8 cellular contexts compared by ENCODE assay signal in genomic region chr11:68003846-68004550, GRCh38. TPM values are rescaled to one million over a fixed set of nuclear protein-coding genes. Genes with fewer than 3 reads are reported as not detected.
DNase-seq lines count a peak whose midpoint lies in the region; ATAC-seq, FAIRE-seq and TF ChIP-seq lines count a peak whose summit lies in the region.

UNC93B1 (minus strand) TSS chr11:68004097; CDS start chr11:68004043, 54 bp downstream.

- FAIRE-seq in GM12891 (lab: Jason Lieb, UNC), result peak; percentile 97

- ATAC-seq in HG02798 (IDR thresholded peaks at IDR 0.05; ENCODE audit: poor library complexity, unreplicated experiment), result peak; percentile 72
- no peak for ATAC-seq in GM21526 (IDR thresholded peaks at IDR 0.05; ENCODE audit: low FRiP score, unreplicated experiment)

- TF ChIP-seq POLR2A in GM12891 (IDR thresholded peaks at IDR 0.05; ENCODE audit: low read depth, low read length), result 0 out of 2 replicates have a peak, but pooled peaks have one; percentile 42

- DNase-seq in GM12891 (ENCODE audit: insufficient read length, low spot score) (peak; percentile 91), NCI-H526 (lab: John Stamatoyannopoulos, UW) (peak; percentile 57 to 92), dermis microvascular lymphatic vessel endothelial cell (ENCODE audit: low read depth in 2 of 2) (peak; percentile 75 to 85), medulla oblongata (ENCODE audit: extremely low spot score) (peak; percentile 73)
- peak; percentile 73 for DNase-seq in activated CD4-positive, alpha-beta T cell treated with anti-CD3 and anti-CD28 coated beads, Interleukin-2, amount 50 U/mL, for 1 hour
- peak; percentile 55 for DNase-seq in stimulated activated CD8-positive, alpha-beta memory T cell treated with anti-CD3 and anti-CD28 coated beads, Interleukin-12 subunit alpha, Interleukin-12 subunit beta, amount 100 ng/mL, for 24 hours (ENCODE audit: extremely low read depth)

TF ChIP-seq in GM12891, 5 proteins besides CTCF, POLR2A, EP300 and RAD21:
- TF ChIP-seq POU2F2 (IDR thresholded peaks at IDR 0.05; ENCODE audit: low read depth, low read length), result no peak
- peak; percentile 76 for TF ChIP-seq SPI1 (IDR thresholded peaks at IDR 0.05; ENCODE audit: low read depth, low read length)
- TF ChIP-seq POLR2AphosphoS5 (IDR thresholded peaks at IDR 0.05; ENCODE audit: low read depth, low read length), result peak; percentile 51; the same call in 1 of the 2 replicates
- TF ChIP-seq PAX5 (IDR thresholded peaks at IDR 0.05; ENCODE audit: insufficient read depth, low read length, severe bottlenecking), result no peak
TF ChIP-seq in GM12891: peak in this region for 2.

RNA-seq across cellular contexts. Expression of gene UNC93B1, which starts in this region (rescaled TPM):
- 34.5 TPM for polyA plus RNA-seq in GM12891 (2012; ENCODE audit: low read depth, missing spikeins)
- total RNA-seq in dermis microvascular lymphatic vessel endothelial cell, result 15.5 and 25.2 TPM in 2 replicates
